ENCODE assay signal across 27 cellular contexts in the genomic region with DNA sequence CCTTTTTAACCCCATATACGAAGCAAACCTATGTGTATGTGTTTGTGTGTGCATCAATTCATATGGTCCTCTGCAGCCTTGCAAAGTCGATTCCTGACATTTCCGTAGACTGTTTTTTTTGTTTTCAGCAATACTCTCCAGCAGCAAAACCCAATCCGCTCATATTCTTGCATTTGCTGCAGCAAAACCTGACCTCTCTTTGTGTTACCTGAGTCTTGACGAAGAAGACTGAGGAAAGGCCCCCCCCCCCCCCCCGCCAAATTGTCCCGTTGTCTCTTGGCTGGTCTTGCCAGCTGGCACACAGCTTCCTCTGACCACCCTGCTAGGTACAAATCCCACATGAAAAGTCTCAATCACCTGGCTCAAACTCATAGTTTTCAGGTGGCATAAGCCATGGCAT.
"Had no signal": no experiment of that assay in that cellular context is flagged by ENCODE, and none has a peak within 500 bp of the region (broad histone marks: within the 10 kb centered on the region; RNA-seq: fewer than 3 reads in every experiment).

No MANE protein-coding gene starts in this region.

- H3K36me3 ChIP-seq: colonic mucosa, esophagus squamous epithelium, gastrocnemius medialis, gastroesophageal sphincter, heart left ventricle, heart right ventricle had no signal

- H3K4me3 ChIP-seq: colonic mucosa, coronary artery, dorsolateral prefrontal cortex, esophagus squamous epithelium, gastrocnemius medialis, gastroesophageal sphincter, heart left ventricle, heart right ventricle had no signal

- H3K4me3 Mint-ChIP-seq: dendritic cell treated with granulocyte-macrophage colony-stimulating factor and Interleukin-4, amounts not matched to agents 40 ng/mL and 50 ng/mL, for 4 days; endodermal cell had no signal

- DNase-seq: colonic mucosa; cortex of kidney; dermis blood vessel endothelial cell; dorsolateral prefrontal cortex; effector CD4-positive, alpha-beta T cell; effector CD8-positive, alpha-beta T cell; effector memory CD4-positive, alpha-beta T cell; endodermal cell; erythroblast; esophagus squamous epithelium; foreskin fibroblast; foreskin keratinocyte; foreskin melanocyte; gastrocnemius medialis; glutamatergic neuron; head of caudate nucleus; heart left ventricle; heart right ventricle had no signal

- FAIRE-seq: colon, endometrium, endothelial cell of umbilical vein, frontal cortex had no signal

- H3K27me3 Mint-ChIP-seq: dendritic cell treated with granulocyte-macrophage colony-stimulating factor and Interleukin-4, amounts not matched to agents 40 ng/mL and 50 ng/mL, for 4 days had no signal

- H3K27me3 ChIP-seq: colonic mucosa, foreskin keratinocyte, gastrocnemius medialis, gastroesophageal sphincter, heart left ventricle, heart right ventricle had no signal

- ATAC-seq: esophagus mucosa, foreskin keratinocyte, gastrocnemius medialis, gastroesophageal sphincter, heart left ventricle, heart right ventricle had no signal

- H3K27ac Mint-ChIP-seq: dendritic cell treated with granulocyte-macrophage colony-stimulating factor and Interleukin-4, amounts not matched to agents 40 ng/mL and 50 ng/mL, for 4 days; endodermal cell had no signal

- H3K27ac ChIP-seq: colonic mucosa, coronary artery, dorsolateral prefrontal cortex, epithelial cell of prostate, esophagus squamous epithelium, foreskin keratinocyte, gastrocnemius medialis, gastroesophageal sphincter, heart left ventricle, heart right ventricle had no signal

- H3K9me3 Mint-ChIP-seq: dendritic cell treated with granulocyte-macrophage colony-stimulating factor and Interleukin-4, amounts not matched to agents 40 ng/mL and 50 ng/mL, for 4 days; endodermal cell had no signal

- H3K9me3 ChIP-seq: colonic mucosa, esophagus squamous epithelium, gastrocnemius medialis, gastroesophageal sphincter, heart left ventricle, heart right ventricle had no signal

- H3K4me1 ChIP-seq: colonic mucosa, esophagus squamous epithelium, foreskin keratinocyte, gastroesophageal sphincter had no signal
